Comparison of ENCODE assay signal across 8 cellular contexts in the genomic region with DNA sequence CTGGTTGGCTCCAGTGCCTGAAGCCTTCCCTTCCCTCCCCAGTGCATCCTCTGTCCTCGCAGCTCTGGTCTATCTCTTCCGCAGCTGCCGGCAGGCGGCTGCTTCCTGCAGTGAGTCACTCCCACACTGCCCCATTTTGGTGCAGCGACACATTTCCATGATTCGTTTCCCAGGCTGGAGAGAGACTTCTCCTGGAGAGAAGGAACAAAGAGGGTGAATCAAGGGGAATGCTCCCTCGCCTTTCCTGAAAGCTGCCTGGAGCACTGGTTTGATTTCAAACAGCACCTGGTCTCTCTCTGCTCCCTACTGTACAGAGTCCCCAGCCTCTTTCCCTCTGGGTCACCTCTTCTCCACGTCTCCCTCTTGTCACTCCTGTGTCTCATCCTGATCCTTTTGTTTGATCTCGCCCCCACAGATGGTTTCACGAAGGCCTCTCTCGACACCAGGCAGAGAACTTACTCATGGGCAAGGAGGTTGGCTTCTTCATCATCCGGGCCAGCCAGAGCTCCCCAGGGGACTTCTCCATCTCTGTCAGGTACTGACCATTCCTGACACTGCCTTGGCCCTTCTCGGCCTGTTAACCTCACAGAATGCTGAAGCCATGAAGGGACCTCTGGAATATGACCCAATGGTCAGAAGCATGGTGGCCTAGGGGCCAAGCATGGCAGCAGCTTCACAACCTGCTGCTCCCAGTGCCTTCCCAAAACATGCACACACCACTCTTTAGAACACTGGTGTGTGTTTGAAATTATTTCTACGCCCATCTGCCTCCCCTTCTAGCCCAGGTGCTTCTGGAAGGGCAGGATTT. TPM values are rescaled to one million over a fixed set of nuclear protein-coding genes. Genes with fewer than 3 reads are reported as not detected.
DNase-seq lines count a peak whose midpoint lies in the region; ATAC-seq and TF ChIP-seq lines count a peak whose summit lies in the region.

TSS of gene TMA7B (plus strand) at position 758 of the 808 bp plus-strand sequence. CDS start 3,978 bp downstream, outside the sequence.

- ATAC-seq in HG02970 (IDR thresholded peaks at IDR 0.05; ENCODE audit: low FRiP score, unreplicated experiment), result no peak

- peaks cover 0 to 3% of the 10 kb centered on the region in 2 donors for H3K27me3 Mint-ChIP-seq in CD8-positive, alpha-beta memory T cell
- no peaks in the 10 kb centered on the region for H3K27me3 Mint-ChIP-seq in stimulated activated naive CD8-positive, alpha-beta T cell treated with anti-CD3 and anti-CD28 coated beads, Interleukin-15, Interleukin-2, amounts not matched to agents 100 ng/mL and 50 ng/mL, for 24 hours

- H3K9me2 ChIP-seq in hepatocyte (replicated peaks; ENCODE audit: insufficient read depth), result no peaks in the 10 kb centered on the region

- no peaks in the 10 kb centered on the region for H3K9me3 Mint-ChIP-seq in CD8-positive, alpha-beta memory T cell
- no peaks in the 10 kb centered on the region for H3K9me3 Mint-ChIP-seq in stimulated activated naive CD8-positive, alpha-beta T cell treated with anti-CD3 and anti-CD28 coated beads, Interleukin-15, Interleukin-2, amounts not matched to agents 100 ng/mL and 50 ng/mL, for 24 hours

- H3K4me3 Mint-ChIP-seq in CD8-positive, alpha-beta memory T cell, result peak within 1 kb of the TSS in 6 of 7 donors; percentile 30 to 82 (median 54)
- H3K4me3 Mint-ChIP-seq in stimulated activated naive CD8-positive, alpha-beta T cell treated with anti-CD3 and anti-CD28 coated beads, Interleukin-15, Interleukin-2, amounts not matched to agents 100 ng/mL and 50 ng/mL, for 24 hours, result peak within 1 kb of the TSS; percentile 51

- CTCF ChIA-PET in CD8-positive, alpha-beta memory T cell (lab: Charles Lee), result interaction anchor here (1.0 to 1.4 kb wide), 2 partner anchors 16 to 63 kb away, joined by 3 to 4 read pairs; no protein-coding TSS in a partner anchor

- H3K36me3 Mint-ChIP-seq in CD8-positive, alpha-beta memory T cell, result peaks cover 35 to 92% (median 45%) of the 10 kb centered on the region in 3 donors
- H3K36me3 Mint-ChIP-seq in stimulated activated naive CD8-positive, alpha-beta T cell treated with anti-CD3 and anti-CD28 coated beads, Interleukin-15, Interleukin-2, amounts not matched to agents 100 ng/mL and 50 ng/mL, for 24 hours (ENCODE audit: low read depth), result peaks cover 71% of the 10 kb centered on the region

- no peak for TF ChIP-seq EP300 in ovary (IDR thresholded peaks at IDR 0.05)

- peaks cover 68% of the 10 kb centered on the region for H3K4me1 ChIP-seq in CD8-positive, alpha-beta memory T cell (ENCODE audit: insufficient read depth, low read length)
- no peaks in the 10 kb centered on the region for H3K4me1 ChIP-seq in hepatocyte (ENCODE audit: insufficient read depth)
- H3K4me1 ChIP-seq in ovary (ENCODE audit: insufficient read depth), result no peaks in the 10 kb centered on the region

- H3K9me3 ChIP-seq in CD8-positive, alpha-beta memory T cell (ENCODE audit: low read length), result no peaks in the 10 kb centered on the region
- H3K9me3 ChIP-seq in hepatocyte (ENCODE audit: low read depth) (no peaks in the 10 kb centered on the region), ovary (no peaks in the 10 kb centered on the region)

- H3K4me3 ChIP-seq in CD8-positive, alpha-beta memory T cell (ENCODE audit: low read length), result peak within 1 kb of the TSS; percentile 1
- no peak within 1 kb of the TSS for H3K4me3 ChIP-seq in hepatocyte
- no peak within 1 kb of the TSS for H3K4me3 ChIP-seq in ovary

- H3K79me2 ChIP-seq in hepatocyte, result no peaks in the 10 kb centered on the region

- peaks cover 62% of the 10 kb centered on the region for H3K36me3 ChIP-seq in CD8-positive, alpha-beta memory T cell (ENCODE audit: insufficient read depth, low read length)
- no peaks in the 10 kb centered on the region for H3K36me3 ChIP-seq in hepatocyte (replicated peaks; ENCODE audit: insufficient read depth, low read depth)
- H3K36me3 ChIP-seq in ovary, result no peaks in the 10 kb centered on the region

- no peak within 1 kb of the TSS for H2AFZ ChIP-seq in hepatocyte

- no peak for TF ChIP-seq POLR2A in ovary (IDR thresholded peaks at IDR 0.05)

- intact Hi-C loops in ovary (cut with DNase I), result no loop called here

- H3K27me3 ChIP-seq in CD8-positive, alpha-beta memory T cell (ENCODE audit: insufficient read depth, low read length, poor library complexity, severe bottlenecking), result no peaks in the 10 kb centered on the region
- H3K27me3 ChIP-seq in hepatocyte (no peaks in the 10 kb centered on the region), ovary (no peaks in the 10 kb centered on the region)

- TF ChIP-seq CTCF in hepatocyte (IDR thresholded peaks at IDR 0.05; ENCODE audit: poor library complexity) (peak; percentile 8), ovary (IDR thresholded peaks at IDR 0.05) (no peak)

- no peaks in the 10 kb centered on the region for H4K20me1 ChIP-seq in hepatocyte (ENCODE audit: insufficient read depth, poor library complexity, severe bottlenecking)

- no peak within 1 kb of the TSS for H3K4me2 ChIP-seq in hepatocyte

- peaks cover 69 to 80% (median 76%) of the 10 kb centered on the region in 3 donors for H3K4me1 Mint-ChIP-seq in CD8-positive, alpha-beta memory T cell
- H3K4me1 Mint-ChIP-seq in stimulated activated naive CD8-positive, alpha-beta T cell treated with anti-CD3 and anti-CD28 coated beads, Interleukin-15, Interleukin-2, amounts not matched to agents 100 ng/mL and 50 ng/mL, for 24 hours (ENCODE audit: low read depth), result peaks cover 90% of the 10 kb centered on the region

- DNase-seq in CD8-positive, alpha-beta memory T cell, result peak in 3 of 5 donors; percentile 17 to 52 (median 27)
- DNase-seq in MV-4-11 (lab: John Stamatoyannopoulos, UW) (peak; percentile 64), hepatocyte (ENCODE audit: low spot score) (peak; percentile 68), ovary (no peak), NCI-H524 (lab: John Stamatoyannopoulos, UW) (no peak)
- DNase-seq in activated naive CD4-positive, alpha-beta T cell treated with Interleukin-2 at 50 U/mL for 16 hours, result peak; percentile 39

- POLR2A ChIA-PET in CD8-positive, alpha-beta memory T cell (lab: Charles Lee), result no interaction called here

- peak within 1 kb of the TSS; percentile 55 for H3K27ac ChIP-seq in CD8-positive, alpha-beta memory T cell (ENCODE audit: low read depth, low read length)
- H3K27ac ChIP-seq in hepatocyte (peak within 1 kb of the TSS; percentile 18), ovary (no peak within 1 kb of the TSS)

- 51% methylated on average over 14 of the region's 14 CpGs for WGBS in hepatocyte (ENCODE audit: low lambda C conversion rate, missing lambda C conversion rate)
- 48 to 58% (median 51%) methylated on average over 14 of the region's 14 CpGs for WGBS in ovary, 3 donors

- H3K27ac Mint-ChIP-seq in CD8-positive, alpha-beta memory T cell, result peak within 1 kb of the TSS; percentile 77 to 96 (median 93)
- peak within 1 kb of the TSS; percentile 82 for H3K27ac Mint-ChIP-seq in stimulated activated naive CD8-positive, alpha-beta T cell treated with anti-CD3 and anti-CD28 coated beads, Interleukin-15, Interleukin-2, amounts not matched to agents 100 ng/mL and 50 ng/mL, for 24 hours

RNA-seq across cellular contexts. Expression of gene TMA7B, which starts in this region (rescaled TPM):
- total RNA-seq in CD8-positive, alpha-beta memory T cell, result 1 to 10 TPM; 1.4 to 2.0 TPM
- 3.0 TPM for polyA plus RNA-seq in CD8-positive, alpha-beta memory T cell
- total RNA-seq in hepatocyte, result not detected in 2 replicates
- not detected in 2 replicates for polyA plus RNA-seq in hepatocyte
- total RNA-seq in ovary, result not detected
- not detected for polyA plus RNA-seq in ovary

Comparison
In these comparisons a context has a peak if more than half of its experiments do, and no peak if none do; other contexts are left out.
1. Peak in DNase-seq and H3K27ac ChIP-seq in hepatocyte; RNA of the gene not detected or under 1 TPM.
2. DNase-seq: peak in CD8-positive, alpha-beta memory T cell (3 of 5), MV-4-11 (single experiment) and activated naive CD4-positive, alpha-beta T cell treated with Interleukin-2 at 50 U/mL for 16 hours (single experiment); none in ovary (0 of 5) and NCI-H524 (0 of 2).